Comparison of ENCODE assay signal across 27 cellular contexts in genomic region chr7:127758845-127759244, GRCh38.
"Had no signal": no experiment of that assay in that cellular context is flagged by ENCODE, and none has a peak within 500 bp of the region (broad histone marks: within the 10 kb centered on the region; RNA-seq: fewer than 3 reads in every experiment).

No MANE protein-coding gene starts in this region.

- H3K27me3 ChIP-seq: neural progenitor cell, ovary, spleen, stomach, thyroid gland, tibial nerve, upper lobe of right lung, uterus had no signal

- H3K4me3 ChIP-seq: neural progenitor cell, ovary, psoas muscle, skin epidermis, smooth muscle cell, spleen, stomach, thoracic aorta, thyroid gland, tibial nerve, upper lobe of right lung, uterus had no signal

- H3K9me3 ChIP-seq: ovary, psoas muscle, spleen, stomach, thoracic aorta, thyroid gland, tibial nerve, upper lobe of right lung, uterus had no signal

- H3K4me3 Mint-ChIP-seq: naive B cell; naive thymus-derived CD8-positive, alpha-beta T cell; nephron; neural progenitor cell; stimulated activated naive B cell treated with anti-CD40 and anti-IgM and Interleukin-4, amounts not matched to agents 10 μg/mL and 1 μg/mL and 100 μg/mL, for 72 hours; stimulated activated naive CD8-positive, alpha-beta T cell treated with anti-CD3 and anti-CD28 coated beads, Interleukin-15, Interleukin-2, amounts not matched to agents 100 ng/mL and 50 ng/mL, for 24 hours; type B pancreatic cell had no signal

- DNase-seq: naive B cell; naive thymus-derived CD8-positive, alpha-beta T cell; occipital lobe; ovary; psoas muscle; right cardiac atrium; spleen; stimulated activated CD4-positive, alpha-beta T cell treated with anti-CD3 and anti-CD28 coated beads, Interleukin-12 subunit alpha, Interleukin-12 subunit beta, amount 100 ng/mL, for 4 hours; stimulated activated CD4-positive, alpha-beta T cell treated with anti-CD3 and anti-CD28 coated beads, Interleukin-1b, Interleukin-23, amount 100 ng/mL, for 48 hours; stimulated activated CD4-positive, alpha-beta T cell treated with anti-CD3 and anti-CD28 coated beads, Interleukin-4, amount 100 ng/mL, for 1 hour; stimulated activated CD4-positive, alpha-beta T cell treated with anti-CD3 and anti-CD28 coated beads, Interleukin-4, amount 100 ng/mL, for 4 hours; stimulated activated CD8-positive, alpha-beta memory T cell treated with anti-CD3 and anti-CD28 coated beads, Interleukin-4, amount 100 ng/mL, for 48 hours; stimulated activated naive B cell treated with anti-CD40 and anti-IgM and Interleukin-4, amounts not matched to agents 10 μg/mL and 1 μg/mL and 100 μg/mL, for 72 hours; stimulated activated naive CD4-positive, alpha-beta T cell treated with Interleukin-2 at 50 U/mL for 16 hours; stomach; thyroid gland; upper lobe of right lung; uterus had no signal

- H3K4me1 ChIP-seq: psoas muscle, thyroid gland, upper lobe of right lung, uterus had no signal

- H3K27ac ChIP-seq: neural progenitor cell, ovary, psoas muscle, skin epidermis, spleen, stomach, thoracic aorta, thyroid gland, tibial nerve, upper lobe of right lung, uterus had no signal

- ATAC-seq: naive thymus-derived CD8-positive, alpha-beta T cell; psoas muscle; right cardiac atrium; sciatic nerve; stimulated activated naive B cell treated with anti-CD40 and anti-IgM and Interleukin-4, amounts not matched to agents 10 μg/mL and 1 μg/mL and 100 μg/mL, for 72 hours; upper lobe of right lung had no signal

- H3K36me3 ChIP-seq: neural progenitor cell, ovary, spleen, stomach, thoracic aorta, thyroid gland, tibial nerve, upper lobe of right lung, uterus had no signal

- H3K36me3 Mint-ChIP-seq: type B pancreatic cell had no signal

- H3K27ac Mint-ChIP-seq: neural progenitor cell; stimulated activated naive B cell treated with anti-CD40 and anti-IgM and Interleukin-4, amounts not matched to agents 10 μg/mL and 1 μg/mL and 100 μg/mL, for 72 hours; stimulated activated naive CD8-positive, alpha-beta T cell treated with anti-CD3 and anti-CD28 coated beads, Interleukin-15, Interleukin-2, amounts not matched to agents 100 ng/mL and 50 ng/mL, for 24 hours; type B pancreatic cell had no signal

- H3K9me3 Mint-ChIP-seq: naive B cell; naive thymus-derived CD8-positive, alpha-beta T cell; nephron; neural progenitor cell; stimulated activated naive B cell treated with anti-CD40 and anti-IgM and Interleukin-4, amounts not matched to agents 10 μg/mL and 1 μg/mL and 100 μg/mL, for 72 hours; stimulated activated naive CD8-positive, alpha-beta T cell treated with anti-CD3 and anti-CD28 coated beads, Interleukin-15, Interleukin-2, amounts not matched to agents 100 ng/mL and 50 ng/mL, for 24 hours; type B pancreatic cell had no signal

- H3K27me3 Mint-ChIP-seq: naive B cell; naive thymus-derived CD8-positive, alpha-beta T cell; stimulated activated naive B cell treated with anti-CD40 and anti-IgM and Interleukin-4, amounts not matched to agents 10 μg/mL and 1 μg/mL and 100 μg/mL, for 72 hours; stimulated activated naive CD8-positive, alpha-beta T cell treated with anti-CD3 and anti-CD28 coated beads, Interleukin-15, Interleukin-2, amounts not matched to agents 100 ng/mL and 50 ng/mL, for 24 hours; type B pancreatic cell had no signal
